Comparison of ENCODE assay signal across 8 cellular contexts in the genomic region with DNA sequence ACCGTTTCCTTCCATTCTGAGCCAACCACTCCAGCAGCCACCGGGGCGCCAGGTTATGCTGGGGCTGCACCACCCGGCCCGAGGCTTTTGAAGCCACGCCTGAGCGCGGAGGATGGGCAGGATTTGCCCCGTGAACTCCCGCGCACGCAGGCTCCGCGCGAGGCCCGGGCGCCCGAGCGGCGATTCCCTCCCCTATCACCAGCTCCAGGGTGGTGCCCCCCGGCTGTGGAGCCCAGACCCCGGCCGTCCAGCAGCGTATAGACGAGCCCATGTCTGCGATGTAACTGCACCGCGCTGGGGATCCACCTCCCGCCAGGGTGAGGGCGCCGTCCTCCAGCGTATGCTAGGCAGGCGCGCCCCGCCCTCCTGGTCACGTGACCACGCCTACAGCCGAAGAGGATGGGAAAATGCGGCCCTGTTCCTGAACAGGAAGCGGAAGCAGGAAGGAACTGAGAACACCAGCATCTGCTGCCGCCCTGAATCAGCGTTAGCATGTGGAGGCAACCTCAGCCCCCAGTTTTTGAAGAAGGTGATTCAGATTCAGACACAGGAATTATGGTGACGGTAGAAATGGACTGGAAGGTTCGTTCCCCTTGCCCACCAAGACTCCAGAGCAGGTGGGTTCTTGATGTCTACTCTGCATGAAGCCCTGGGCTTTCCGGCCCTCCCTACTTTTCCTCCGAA. TPM values are rescaled to one million over a fixed set of nuclear protein-coding genes. Genes with fewer than 3 reads are reported as not detected.
A peak's percentile ranks its signal among the peaks of the same experiment; 100 is the strongest.
DNase-seq lines count a peak whose midpoint lies in the region; ATAC-seq and TF ChIP-seq lines count a peak whose summit lies in the region.

No MANE protein-coding gene starts in this region.

- ATAC-seq in GM21367 (IDR thresholded peaks at IDR 0.05; ENCODE audit: unreplicated experiment) (peak; percentile 64), mucosa of descending colon (peak; percentile 97)

- CTCF ChIA-PET in Calu3 (lab: Charles Lee), result no interaction called here

- H3K36me3 ChIP-seq in NT2/D1 (ENCODE audit: insufficient read depth, insufficient read length, low read length), result peaks cover 31% of the 10 kb centered on the region
- H3K36me3 ChIP-seq in mucosa of descending colon (ENCODE audit: low read depth), result no peaks in the 10 kb centered on the region

- H3K9me3 ChIP-seq in NT2/D1 (ENCODE audit: insufficient read depth, low read length) (no peaks in the 10 kb centered on the region; the same call in 1 of the 2 replicates), mucosa of descending colon (no peaks in the 10 kb centered on the region)

- H3K4me3 ChIP-seq in NT2/D1 (ENCODE audit: insufficient read length, low read depth) (peak overlapping the region; percentile 66), epithelial cell of esophagus (ENCODE audit: low read length) (peak overlapping the region; percentile 69), mucosa of descending colon (peak overlapping the region; percentile 2)

- H3K9ac ChIP-seq in NT2/D1 (ENCODE audit: insufficient read length, low read depth), result peak overlapping the region; percentile 81

- no peaks in the 10 kb centered on the region for H3K27me3 Mint-ChIP-seq in Calu3 (ENCODE audit: unreplicated experiment)

- H3K4me1 ChIP-seq in NT2/D1 (ENCODE audit: insufficient read depth, insufficient read length), result no peaks in the 10 kb centered on the region
- peaks cover 6% of the 10 kb centered on the region for H3K4me1 ChIP-seq in mucosa of descending colon (ENCODE audit: low read depth)

- no TSS peak for BruUV-seq in Calu3 (replicated peaks; lab: Mats Ljungman, UMichigan)

- peaks cover 18% of the 10 kb centered on the region for H3K27me3 ChIP-seq in NT2/D1 (ENCODE audit: insufficient read depth, insufficient read length)

- intact Hi-C loops in Calu3 (cut with micrococcal nuclease; ENCODE audit: unreplicated experiment) (loop anchor here (2.0 kb wide), 1 partner anchor 422 kb away; no protein-coding TSS in a partner anchor), mucosa of descending colon (cut with DNase I, micrococcal nuclease) (no loop called here)

- H3K4me3 Mint-ChIP-seq in Calu3 (ENCODE audit: low read depth, unreplicated experiment), result peak overlapping the region; percentile 95

- peaks cover 17% of the 10 kb centered on the region for H3K36me3 Mint-ChIP-seq in Calu3 (ENCODE audit: insufficient read depth, unreplicated experiment)

- DNase-seq in Calu3, result peak; percentile 92
- peak; percentile 90 for DNase-seq in HT1080 (ENCODE audit: low read depth)
- peak; percentile 85 for DNase-seq in NT2/D1 (ENCODE audit: low read depth, low spot score)
- DNase-seq in activated T-cell treated with anti-CD3 and anti-CD28 coated beads for 1 hour (ENCODE audit: low read depth), result peak; percentile 88
- DNase-seq in epithelial cell of esophagus (ENCODE audit: low read depth), result peak; percentile 93
- peak; percentile 95 to 98 (median 98) for DNase-seq in mucosa of descending colon
- DNase-seq in stimulated activated CD8-positive, alpha-beta memory T cell treated with anti-CD3 and anti-CD28 coated beads, Interleukin-4, amount 100 ng/mL, for 24 hours (ENCODE audit: low read depth), result peak; percentile 96

- H3K27ac Mint-ChIP-seq in Calu3 (ENCODE audit: unreplicated experiment), result peak overlapping the region; percentile 91

- no peaks in the 10 kb centered on the region for H3K9me3 Mint-ChIP-seq in Calu3 (ENCODE audit: low read depth, unreplicated experiment)

- TF ChIP-seq CTCF in Calu3 (IDR thresholded peaks at IDR 0.05; ENCODE audit: unreplicated experiment) (no peak), epithelial cell of esophagus (IDR thresholded peaks at IDR 0.05; ENCODE audit: insufficient read depth, low read depth, low read length, missing control alignments) (peak; percentile 33), mucosa of descending colon (IDR thresholded peaks at IDR 0.05) (no peak)

- no peaks in the 10 kb centered on the region for H3K4me1 Mint-ChIP-seq in Calu3 (ENCODE audit: low read depth, unreplicated experiment)

RNA-seq across cellular contexts. Expression of a gene that starts 46.0 kb away (rescaled TPM):
- total RNA-seq in Calu3 (2022), result 30.6 and 32.3 TPM in 2 replicates
- total RNA-seq in HT1080 (2014; rRNA removed; shearing (Covaris generic)), result 54.6 and 74.5 TPM in 2 replicates
- polyA plus RNA-seq in HT1080 (2015; cell fraction: cytosol; rRNA removed), result 48.2 and 55.2 TPM in 2 replicates
- 36.5 and 43.3 TPM in 2 replicates for polyA plus RNA-seq in HT1080 (2015; cell fraction: nucleus; rRNA removed)
- total RNA-seq in mucosa of descending colon, result 10 to 100 TPM; 62.7 to 72.4 (median 71.8) TPM

Comparison
In these comparisons a context has a peak if more than half of its experiments do, and no peak if none do; other contexts are left out.
1. Peak in every context shown above with its lines: DNase-seq, ATAC-seq and H3K4me3 ChIP-seq.
2. H3K4me3 ChIP-seq: peak in every context shown above with its lines; median percentile 69 in epithelial cell of esophagus; 66 in NT2/D1; 2 in mucosa of descending colon.